ENCODE assay signal across 2 cellular contexts in the genomic region with DNA sequence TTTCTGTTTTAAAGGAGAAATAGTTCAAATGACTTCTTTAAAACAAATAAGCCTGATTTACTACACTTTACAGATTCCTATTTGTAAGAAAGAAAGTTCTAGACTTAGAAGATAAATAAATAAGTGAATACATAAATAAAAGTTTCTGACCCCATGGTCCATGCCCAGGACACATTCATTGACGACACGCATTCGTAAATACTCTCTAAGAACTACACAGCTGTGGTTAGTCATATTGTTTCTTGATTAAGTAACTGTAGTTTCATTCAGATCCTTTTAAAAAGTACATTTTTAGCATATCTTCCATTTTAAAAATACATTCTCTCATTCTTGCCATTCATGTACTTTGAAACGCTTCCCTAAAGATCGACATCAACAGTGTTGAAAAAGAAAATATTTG.
TF ChIP-seq lines count a peak whose summit lies in the region.

No MANE protein-coding gene starts in this region.

TF ChIP-seq in SK-N-SH, 30 proteins besides CTCF, POLR2A, EP300 and RAD21 (continued from another document):
- TF ChIP-seq, protein P1, sequence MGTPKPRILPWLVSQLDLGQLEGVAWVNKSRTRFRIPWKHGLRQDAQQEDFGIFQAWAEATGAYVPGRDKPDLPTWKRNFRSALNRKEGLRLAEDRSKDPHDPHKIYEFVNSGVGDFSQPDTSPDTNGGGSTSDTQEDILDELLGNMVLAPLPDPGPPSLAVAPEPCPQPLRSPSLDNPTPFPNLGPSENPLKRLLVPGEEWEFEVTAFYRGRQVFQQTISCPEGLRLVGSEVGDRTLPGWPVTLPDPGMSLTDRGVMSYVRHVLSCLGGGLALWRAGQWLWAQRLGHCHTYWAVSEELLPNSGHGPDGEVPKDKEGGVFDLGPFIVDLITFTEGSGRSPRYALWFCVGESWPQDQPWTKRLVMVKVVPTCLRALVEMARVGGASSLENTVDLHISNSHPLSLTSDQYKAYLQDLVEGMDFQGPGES (IDR thresholded peaks at IDR 0.05; ENCODE audit: low read depth, low read length), result no peak
- no peak for TF ChIP-seq ELF1 (IDR thresholded peaks at IDR 0.05)
- TF ChIP-seq, protein P2, sequence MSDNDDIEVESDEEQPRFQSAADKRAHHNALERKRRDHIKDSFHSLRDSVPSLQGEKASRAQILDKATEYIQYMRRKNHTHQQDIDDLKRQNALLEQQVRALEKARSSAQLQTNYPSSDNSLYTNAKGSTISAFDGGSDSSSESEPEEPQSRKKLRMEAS (IDR thresholded peaks at IDR 0.05; ENCODE audit: low read depth), result no peak

TF ChIP-seq in SK-N-SH treated with all-trans-retinoic acid at 6 μM for 48 hours, 23 proteins besides CTCF, POLR2A, EP300 and RAD21 (continued from another document):
- TF ChIP-seq, protein P3, sequence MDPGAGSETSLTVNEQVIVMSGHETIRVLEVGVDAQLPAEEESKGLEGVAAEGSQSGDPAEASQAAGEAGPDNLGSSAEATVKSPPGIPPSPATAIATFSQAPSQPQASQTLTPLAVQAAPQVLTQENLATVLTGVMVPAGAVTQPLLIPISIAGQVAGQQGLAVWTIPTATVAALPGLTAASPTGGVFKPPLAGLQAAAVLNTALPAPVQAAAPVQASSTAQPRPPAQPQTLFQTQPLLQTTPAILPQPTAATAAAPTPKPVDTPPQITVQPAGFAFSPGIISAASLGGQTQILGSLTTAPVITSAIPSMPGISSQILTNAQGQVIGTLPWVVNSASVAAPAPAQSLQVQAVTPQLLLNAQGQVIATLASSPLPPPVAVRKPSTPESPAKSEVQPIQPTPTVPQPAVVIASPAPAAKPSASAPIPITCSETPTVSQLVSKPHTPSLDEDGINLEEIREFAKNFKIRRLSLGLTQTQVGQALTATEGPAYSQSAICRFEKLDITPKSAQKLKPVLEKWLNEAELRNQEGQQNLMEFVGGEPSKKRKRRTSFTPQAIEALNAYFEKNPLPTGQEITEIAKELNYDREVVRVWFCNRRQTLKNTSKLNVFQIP (CRISPR knock-in tag; IDR thresholded peaks at IDR 0.05; ENCODE audit: borderline replicate concordance, low read depth), result no peak
- TF ChIP-seq, protein P4, sequence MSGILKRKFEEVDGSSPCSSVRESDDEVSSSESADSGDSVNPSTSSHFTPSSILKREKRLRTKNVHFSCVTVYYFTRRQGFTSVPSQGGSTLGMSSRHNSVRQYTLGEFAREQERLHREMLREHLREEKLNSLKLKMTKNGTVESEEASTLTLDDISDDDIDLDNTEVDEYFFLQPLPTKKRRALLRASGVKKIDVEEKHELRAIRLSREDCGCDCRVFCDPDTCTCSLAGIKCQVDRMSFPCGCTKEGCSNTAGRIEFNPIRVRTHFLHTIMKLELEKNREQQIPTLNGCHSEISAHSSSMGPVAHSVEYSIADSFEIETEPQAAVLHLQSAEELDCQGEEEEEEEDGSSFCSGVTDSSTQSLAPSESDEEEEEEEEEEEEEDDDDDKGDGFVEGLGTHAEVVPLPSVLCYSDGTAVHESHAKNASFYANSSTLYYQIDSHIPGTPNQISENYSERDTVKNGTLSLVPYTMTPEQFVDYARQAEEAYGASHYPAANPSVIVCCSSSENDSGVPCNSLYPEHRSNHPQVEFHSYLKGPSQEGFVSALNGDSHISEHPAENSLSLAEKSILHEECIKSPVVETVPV (CRISPR knock-in tag; IDR thresholded peaks at IDR 0.05), result no peak
